ENCODE assay signal across 10 cellular contexts in genomic region chr7:106114735-106115383, GRCh38. TPM values are rescaled to one million over a fixed set of nuclear protein-coding genes. Genes with fewer than 3 reads are reported as not detected.
DNase-seq lines count a peak whose midpoint lies in the region; ATAC-seq and TF ChIP-seq lines count a peak whose summit lies in the region.
"Had no signal": no experiment of that assay in that cellular context is flagged by ENCODE, and none has a peak within 500 bp of the region (broad histone marks: within the 10 kb centered on the region; RNA-seq: fewer than 3 reads in every experiment).

No MANE protein-coding gene starts in this region.

- no peak for TF ChIP-seq CTCF in CD14-positive monocyte (IDR thresholded peaks at IDR 0.05)
- TF ChIP-seq CTCF in OCI-LY3 (IDR thresholded peaks at IDR 0.05; ENCODE audit: low read depth, low read length), result no peak
- TF ChIP-seq CTCF in progenitor cell of endocrine pancreas (IDR thresholded peaks at IDR 0.05; ENCODE audit: unreplicated experiment), result no peak
- TF ChIP-seq CTCF in lower leg skin (IDR thresholded peaks at IDR 0.05), result no peak

- H3K36me3 Mint-ChIP-seq in CD14-positive monocyte (no peaks in the 10 kb centered on the region), progenitor cell of endocrine pancreas (ENCODE audit: insufficient read depth) (no peaks in the 10 kb centered on the region)
- H3K36me3 Mint-ChIP-seq in activated naive CD8-positive, alpha-beta T cell, result no peaks in the 10 kb centered on the region

- H2AFZ ChIP-seq in OCI-LY3 (ENCODE audit: low read depth, low read length), result 0 out of 2 replicates have a peak overlapping the region, but pooled peaks have one; percentile 8

- peaks cover 27% of the 10 kb centered on the region for H3K4me1 Mint-ChIP-seq in CD14-positive monocyte
- H3K4me1 Mint-ChIP-seq in activated naive CD8-positive, alpha-beta T cell (ENCODE audit: low read depth), result peaks cover 57% of the 10 kb centered on the region
- H3K4me1 Mint-ChIP-seq in progenitor cell of endocrine pancreas (ENCODE audit: low read depth), result peaks cover 24% of the 10 kb centered on the region

- 80 to 92% methylated on average over 5 of the region's 5 CpGs for WGBS in lower leg skin, 2 donors

- CTCF ChIA-PET in HEK293T (lab: Yijun Ruan, JAX), result interaction anchor here (0.7 kb wide), 1 partner anchor 14 kb away, joined by 4 read pairs; no protein-coding TSS in a partner anchor

- H3K4me1 ChIP-seq in OCI-LY3 (ENCODE audit: low read length), result peaks cover 22% of the 10 kb centered on the region
- H3K4me1 ChIP-seq: prostate gland had no signal

- no peaks in the 10 kb centered on the region for H3K9me3 ChIP-seq in OCI-LY3 (ENCODE audit: insufficient read depth, low read length)
- H3K9me3 ChIP-seq: prostate gland had no signal

- H3K27ac ChIP-seq in OCI-LY3 (ENCODE audit: low read length), result no peak overlapping the region

- ATAC-seq in GM19324 (IDR thresholded peaks at IDR 0.05; ENCODE audit: low FRiP score, unreplicated experiment), result no peak

- peak overlapping the region in 4 of 7 donors; percentile 31 to 56 (median 52) for H3K27ac Mint-ChIP-seq in CD14-positive monocyte
- peak overlapping the region; percentile 91 for H3K27ac Mint-ChIP-seq in activated naive CD8-positive, alpha-beta T cell
- H3K27ac Mint-ChIP-seq in progenitor cell of endocrine pancreas, result peak overlapping the region; percentile 37

- H4K20me1 ChIP-seq in OCI-LY3 (ENCODE audit: insufficient read depth, low read length), result peaks cover 14% of the 10 kb centered on the region

- H3K27me3 Mint-ChIP-seq in CD14-positive monocyte (ENCODE audit: low read depth in 3 of 3) (peaks cover 0 to 3% (median 2%) of the 10 kb centered on the region in 3 donors), progenitor cell of endocrine pancreas (no peaks in the 10 kb centered on the region)
- H3K27me3 Mint-ChIP-seq in activated naive CD8-positive, alpha-beta T cell, result no peaks in the 10 kb centered on the region

- intact Hi-C loops in CD14-positive monocyte (cut with micrococcal nuclease), result no loop called here
- intact Hi-C loops in lower leg skin (cut with DNase I; ENCODE audit: low total_unique reads), result no loop called here

- no peak overlapping the region for H3K9ac ChIP-seq in OCI-LY3 (ENCODE audit: low read length)

- peaks cover 22% of the 10 kb centered on the region for H3K79me2 ChIP-seq in OCI-LY3 (ENCODE audit: low read length)

- no peaks in the 10 kb centered on the region for H3K9me3 Mint-ChIP-seq in CD14-positive monocyte
- no peaks in the 10 kb centered on the region for H3K9me3 Mint-ChIP-seq in activated naive CD8-positive, alpha-beta T cell (ENCODE audit: low read depth)
- no peaks in the 10 kb centered on the region for H3K9me3 Mint-ChIP-seq in progenitor cell of endocrine pancreas (ENCODE audit: low read depth)

- POLR2A ChIA-PET in HEK293T (lab: Yijun Ruan, JAX), result no interaction called here

- no peak overlapping the region for H3K4me2 ChIP-seq in OCI-LY3 (ENCODE audit: low read length)

- no peaks in the 10 kb centered on the region for H3K27me3 ChIP-seq in OCI-LY3 (ENCODE audit: low read depth, low read length)

- H3K4me3 ChIP-seq in OCI-LY3 (ENCODE audit: low read length) (no peak overlapping the region), lower leg skin (ENCODE audit: low read depth, poor library complexity, severe bottlenecking) (no peak overlapping the region)
- H3K4me3 ChIP-seq: prostate gland had no signal

- peaks cover 6% of the 10 kb centered on the region for H3K36me3 ChIP-seq in OCI-LY3 (replicated peaks; ENCODE audit: low read depth, low read length)
- H3K36me3 ChIP-seq: prostate gland had no signal

- no peak for TF ChIP-seq POLR2A in lower leg skin (IDR thresholded peaks at IDR 0.05)

- H3K4me3 Mint-ChIP-seq in CD14-positive monocyte (no peak overlapping the region), progenitor cell of endocrine pancreas (ENCODE audit: low read depth) (peak overlapping the region; percentile 34)
- H3K4me3 Mint-ChIP-seq in activated naive CD8-positive, alpha-beta T cell, result peak overlapping the region; percentile 62

- DNase-seq in CD14-positive monocyte (ENCODE audit: low spot score), result no peak
- no peak for DNase-seq in progenitor cell of endocrine pancreas (ENCODE audit: low spot score, unreplicated experiment)
- DNase-seq in lower leg skin (ENCODE audit: low spot score in 2 of 2), result no peak
- DNase-seq in HEK293T (ENCODE audit: extremely low spot score), result no peak
- no peak for DNase-seq in OCI-M1 (lab: John Stamatoyannopoulos, UW)
- DNase-seq: NCI-H2171 treated with DMSO at 0.1 percent for 48 hours had no signal

TF ChIP-seq in HEK293T, 16 proteins besides CTCF, POLR2A, EP300 and RAD21:
- no peak for TF ChIP-seq TARDBP (IDR thresholded peaks at IDR 0.05)
- no peak for TF ChIP-seq BHLHE40 (IDR thresholded peaks at IDR 0.05; ENCODE audit: borderline replicate concordance)
- TF ChIP-seq CTBP1 (IDR thresholded peaks at IDR 0.05; ENCODE audit: borderline replicate concordance), result no peak
- no peak for TF ChIP-seq ELF4 (IDR thresholded peaks at IDR 0.05)

RNA-seq across cellular contexts. Expression of gene SYPL1, which starts 2.7 kb away (rescaled TPM):
- polyA plus RNA-seq in CD14-positive monocyte, result 10 to 100 TPM; 64.7 to 82.1 TPM
- total RNA-seq in progenitor cell of endocrine pancreas (52.8 and 60.3 TPM in 2 replicates), lower leg skin (10 to 100 TPM; 77.7 to 96.7 (median 89.6) TPM)

Comparison
In these comparisons a context has a peak if more than half of its experiments do, and no peak if none do; other contexts are left out.
1. H3K27ac Mint-ChIP-seq: peak in every context shown above with its lines; median percentile 91 in activated naive CD8-positive, alpha-beta T cell; 52 in CD14-positive monocyte; 37 in progenitor cell of endocrine pancreas.
2. H3K4me3 Mint-ChIP-seq: peak in activated naive CD8-positive, alpha-beta T cell (single experiment) and progenitor cell of endocrine pancreas (single experiment); none in CD14-positive monocyte (0 of 2).